ENCODE assay signal across 12 cellular contexts in genomic region chr17:20066253-20066652, GRCh38. TPM values are rescaled to one million over a fixed set of nuclear protein-coding genes. Genes with fewer than 3 reads are reported as not detected.
A peak's percentile ranks its signal among the peaks of the same experiment; 100 is the strongest.
DNase-seq lines count a peak whose midpoint lies in the region; ATAC-seq, FAIRE-seq and TF ChIP-seq lines count a peak whose summit lies in the region.
"Had no signal": no experiment of that assay in that cellular context is flagged by ENCODE, and none has a peak within 500 bp of the region (broad histone marks: within the 10 kb centered on the region; RNA-seq: fewer than 3 reads in every experiment).

No MANE protein-coding gene starts in this region.

- no peaks in the 10 kb centered on the region for H3K79me1 ChIP-seq in mesenchymal stem cell (replicated peaks; ENCODE audit: low read length, poor library complexity, severe bottlenecking)

- no peak overlapping the region for H4K8ac ChIP-seq in mesenchymal stem cell (ENCODE audit: low read length)

- H3K79me2 ChIP-seq in neural progenitor cell (ENCODE audit: low read depth), result no peaks in the 10 kb centered on the region

- H2AFZ ChIP-seq in mesenchymal stem cell (ENCODE audit: low read depth, low read length), result no peak overlapping the region
- H2AFZ ChIP-seq in neural progenitor cell (replicated peaks), result no peak overlapping the region

- peaks cover 4% of the 10 kb centered on the region for H3K4me1 Mint-ChIP-seq in neural progenitor cell
- H3K4me1 Mint-ChIP-seq in immature natural killer cell, result no peaks in the 10 kb centered on the region

- H3K27me3 Mint-ChIP-seq in neural progenitor cell (ENCODE audit: insufficient read depth, low read depth) (peaks cover 3% of the 10 kb centered on the region), immature natural killer cell (ENCODE audit: low read depth in 3 of 3) (peaks cover 0 to 5% (median 1%) of the 10 kb centered on the region in 3 donors)

- no peak overlapping the region for H2BK12ac ChIP-seq in mesenchymal stem cell (ENCODE audit: low read length in 2 of 2)

- H3K4me3 Mint-ChIP-seq in neural progenitor cell (no peak overlapping the region), immature natural killer cell (no peak overlapping the region)
- H3K4me3 Mint-ChIP-seq: B cell; naive thymus-derived CD4-positive, alpha-beta T cell had no signal

- H3K27me3 ChIP-seq in mesenchymal stem cell (ENCODE audit: control insufficient read depth in 1 of 2, insufficient read depth in 1 of 2, low read length in 2 of 2) (no peaks in the 10 kb centered on the region), neural progenitor cell (no peaks in the 10 kb centered on the region)

- H3K27ac ChIP-seq in mesenchymal stem cell (ENCODE audit: low read length, poor library complexity, severe bottlenecking), result no peak overlapping the region
- no peak overlapping the region for H3K27ac ChIP-seq in neural progenitor cell

- H3K4me3 ChIP-seq in mesenchymal stem cell (ENCODE audit: insufficient read depth in 1 of 2, low read depth in 1 of 2, low read length in 2 of 2), result no peak overlapping the region
- no peak overlapping the region for H3K4me3 ChIP-seq in neural progenitor cell

- no peak overlapping the region for H3K4ac ChIP-seq in mesenchymal stem cell (ENCODE audit: low read depth in 1 of 2, low read length in 2 of 2)

- H2AK5ac ChIP-seq in mesenchymal stem cell (ENCODE audit: low read length, severe bottlenecking), result no peak overlapping the region

- TF ChIP-seq CTCF in neural progenitor cell (IDR thresholded peaks at IDR 0.05), result no peak

- no peak overlapping the region for H4K91ac ChIP-seq in mesenchymal stem cell (ENCODE audit: low read length)

- H3K9me3 ChIP-seq in mesenchymal stem cell (ENCODE audit: control insufficient read depth, low read length) (no peaks in the 10 kb centered on the region), neural progenitor cell (ENCODE audit: low read depth) (no peaks in the 10 kb centered on the region)

- no peak overlapping the region for H3K23ac ChIP-seq in mesenchymal stem cell (ENCODE audit: low read length in 2 of 2)

- H3K36me3 Mint-ChIP-seq in neural progenitor cell, result no peaks in the 10 kb centered on the region
- H3K36me3 Mint-ChIP-seq in immature natural killer cell, result no peaks in the 10 kb centered on the region
- H3K36me3 Mint-ChIP-seq: naive thymus-derived CD4-positive, alpha-beta T cell had no signal

- WGBS in mesenchymal stem cell, result 91% methylated on average over 3 of the region's 4 CpGs

- H3K18ac ChIP-seq in mesenchymal stem cell (ENCODE audit: low read depth in 1 of 2, low read length in 2 of 2), result no peak overlapping the region

- H2BK120ac ChIP-seq in mesenchymal stem cell (ENCODE audit: low read depth, low read length), result no peak overlapping the region

- no peak overlapping the region for H3K27ac Mint-ChIP-seq in neural progenitor cell
- no peak overlapping the region for H3K27ac Mint-ChIP-seq in immature natural killer cell
- H3K27ac Mint-ChIP-seq: B cell; naive thymus-derived CD4-positive, alpha-beta T cell had no signal

- H3K9ac ChIP-seq in mesenchymal stem cell (ENCODE audit: low read length), result peak overlapping the region; percentile 21
- no peak overlapping the region for H3K9ac ChIP-seq in neural progenitor cell

- no peak for ATAC-seq in HG03139 (IDR thresholded peaks at IDR 0.05; ENCODE audit: unreplicated experiment)
- ATAC-seq: naive thymus-derived CD4-positive, alpha-beta T cell had no signal

- no peak overlapping the region for H2BK5ac ChIP-seq in mesenchymal stem cell (ENCODE audit: low read depth, low read length, poor library complexity, severe bottlenecking)

- no peak overlapping the region for H3K4me2 ChIP-seq in mesenchymal stem cell (ENCODE audit: low read length, poor library complexity, severe bottlenecking)
- H3K4me2 ChIP-seq in neural progenitor cell, result no peak overlapping the region

- H3K14ac ChIP-seq in mesenchymal stem cell (ENCODE audit: low read length in 2 of 2), result no peak overlapping the region

- DNase-seq in A172 (ENCODE audit: low spot score) (peak; percentile 74), NCI-H226 (peak; percentile 95), mesenchymal stem cell (no peak), neural progenitor cell (ENCODE audit: low spot score) (no peak), HuH-7 (ENCODE audit: low spot score) (no peak), immature natural killer cell (no peak)
- DNase-seq: naive thymus-derived CD4-positive, alpha-beta T cell had no signal

- no peak overlapping the region for H2BK15ac ChIP-seq in mesenchymal stem cell (ENCODE audit: low read depth, poor library complexity, severe bottlenecking)

- H4K20me1 ChIP-seq in neural progenitor cell (ENCODE audit: low read depth), result no peaks in the 10 kb centered on the region

- no peaks in the 10 kb centered on the region for H3F3A ChIP-seq in neural progenitor cell (ENCODE audit: low read depth)

- H3K36me3 ChIP-seq in mesenchymal stem cell (ENCODE audit: control insufficient read depth in 1 of 2, insufficient read depth in 2 of 2, low read depth in 1 of 2, low read length in 2 of 2) (no peaks in the 10 kb centered on the region), neural progenitor cell (no peaks in the 10 kb centered on the region)

- peak; percentile 84 for FAIRE-seq in endometrium (lab: Jason Lieb, UNC)
- FAIRE-seq: endothelial cell of umbilical vein, GM12891 had no signal

- peaks cover 4% of the 10 kb centered on the region for H3K4me1 ChIP-seq in mesenchymal stem cell (ENCODE audit: control insufficient read depth, insufficient read depth, low read depth, low read length)
- H3K4me1 ChIP-seq in neural progenitor cell, result no peaks in the 10 kb centered on the region

- no peaks in the 10 kb centered on the region for H3K9me3 Mint-ChIP-seq in neural progenitor cell
- no peaks in the 10 kb centered on the region for H3K9me3 Mint-ChIP-seq in immature natural killer cell
- H3K9me3 Mint-ChIP-seq: naive thymus-derived CD4-positive, alpha-beta T cell had no signal

RNA-seq across cellular contexts. Expression of gene SPECC1, which starts 57.1 kb away (rescaled TPM):
- total RNA-seq in A172 (2014; rRNA removed; shearing (Covaris generic)), result 87.3 and 96.6 TPM in 2 replicates
- polyA plus RNA-seq in mesenchymal stem cell (2013, experiment 1 of 2), result 34.2 TPM
- 31.5 TPM for polyA plus RNA-seq in mesenchymal stem cell (2013, experiment 2 of 2)
- total RNA-seq in neural progenitor cell (ENCODE audit: low replicate concordance), result 90.0 and 93.1 TPM in 2 replicates
- 10 to 100 TPM in 2 of 3 donors, 1 to 10 TPM in 1; 6.0 to 43.3 (median 25.5) TPM for polyA plus RNA-seq in immature natural killer cell

Comparison
In these comparisons a context has a peak if more than half of its experiments do, and no peak if none do; other contexts are left out.
1. DNase-seq: peak in A172 (single experiment) and NCI-H226 (single experiment); none in mesenchymal stem cell (single experiment), neural progenitor cell (single experiment), HuH-7 (single experiment) and immature natural killer cell (0 of 3).